ENCODE assay signal across 16 cellular contexts in the genomic region with DNA sequence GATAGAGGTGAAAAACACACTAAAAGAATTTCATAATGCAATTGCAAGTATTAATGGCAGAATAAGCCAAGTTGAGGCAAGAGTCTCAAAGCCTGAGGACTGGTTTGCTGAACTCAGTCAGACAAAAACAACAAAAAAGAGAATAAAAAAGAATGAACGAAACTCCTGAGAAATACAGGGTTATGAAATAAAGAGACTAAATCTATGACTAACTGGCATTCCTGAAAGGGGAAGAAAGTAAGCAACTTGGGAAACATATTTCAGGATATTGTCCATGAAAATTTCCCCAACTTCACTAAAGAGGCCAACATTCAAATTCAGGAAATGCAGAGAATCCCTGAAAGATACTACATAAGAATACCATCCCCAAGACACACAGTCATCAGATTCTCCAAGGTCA. TPM values are rescaled to one million over a fixed set of nuclear protein-coding genes. Genes with fewer than 3 reads are reported as not detected.
DNase-seq lines count a peak whose midpoint lies in the region; ATAC-seq and TF ChIP-seq lines count a peak whose summit lies in the region.
"Had no signal": no experiment of that assay in that cellular context is flagged by ENCODE, and none has a peak within 500 bp of the region (broad histone marks: within the 10 kb centered on the region; RNA-seq: fewer than 3 reads in every experiment).

No MANE protein-coding gene starts in this region.

- TF ChIP-seq EP300 in stomach (IDR thresholded peaks at IDR 0.05), result no peak

- DNase-seq in GM23248 (peak; percentile 62), mammary epithelial cell (peak; percentile 9), fibroblast of the aortic adventitia (ENCODE audit: low read depth) (peak; percentile 45), stomach (no peak), mesothelial cell of epicardium (ENCODE audit: low spot score in 2 of 2, unreplicated experiment in 2 of 2) (no peak), SK-N-DZ (ENCODE audit: low spot score) (no peak), left lobe of liver (ENCODE audit: low spot score) (no peak)
- DNase-seq: C1 segment of cervical spinal cord, GOT3, MM.1S, NCI-H1105, NCI-H1694 treated with DMSO at 0.1 percent for 48 hours, NCI-H345, NCI-H69, PC-3 had no signal

- H3K79me2 ChIP-seq in GM23248 (ENCODE audit: insufficient read depth) (peaks cover 100% of the 10 kb centered on the region), mammary epithelial cell (ENCODE audit: insufficient read depth, low read length) (peaks cover 56% of the 10 kb centered on the region)

- H3K27ac Mint-ChIP-seq in mesothelial cell of epicardium, result no peak overlapping the region

- WGBS in GM23248 (ENCODE audit: low coverage in 1 of 2, low lambda C conversion rate in 2 of 2, missing lambda C conversion rate in 2 of 2), 2 experiments, result 11 to 20% methylated on average over 1 of the region's 1 CpG
- 100% methylated on average over 1 of the region's 1 CpG for WGBS in mammary epithelial cell (ENCODE audit: low coverage, missing lambda C conversion rate)
- WGBS in stomach, 5 donors, result 89 to 100% (median 92%) methylated on average over 1 of the region's 1 CpG

- in situ Hi-C loops in GM23248 (cut with MboI) (no loop called here), mammary epithelial cell (cut with MboI; ENCODE audit: low sequenced_read_pairs in 2 of 2) (no loop called here)

- H3K4me1 ChIP-seq in GM23248 (ENCODE audit: insufficient read depth), result peaks cover 47% of the 10 kb centered on the region
- H3K4me1 ChIP-seq in mammary epithelial cell (ENCODE audit: insufficient read depth, low read length), result no peaks in the 10 kb centered on the region
- H3K4me1 ChIP-seq in stomach, result peaks cover 18 to 76% (median 46%) of the 10 kb centered on the region in 4 donors

- H3K27me3 ChIP-seq in GM23248 (replicated peaks; ENCODE audit: insufficient read depth), result no peaks in the 10 kb centered on the region
- H3K27me3 ChIP-seq in mammary epithelial cell (ENCODE audit: insufficient read depth, low read length), result no peaks in the 10 kb centered on the region
- H3K27me3 ChIP-seq in stomach, result no peaks in the 10 kb centered on the region

- BruUV-seq in mammary epithelial cell (replicated peaks; lab: Mats Ljungman, UMichigan), result no TSS peak

- peak overlapping the region; percentile 56 for H3K4me2 ChIP-seq in GM23248 (ENCODE audit: unreplicated experiment)
- H3K4me2 ChIP-seq in mammary epithelial cell (ENCODE audit: insufficient read depth, low read depth, low read length), result no peak overlapping the region
- H3K4me2 ChIP-seq: KMS-11 had no signal

- H3K9ac ChIP-seq in GM23248 (peak overlapping the region; percentile 28; the same call in 1 of the 2 replicates), mammary epithelial cell (ENCODE audit: insufficient read depth, low read length) (no peak overlapping the region)
- H3K9ac ChIP-seq: KMS-11 had no signal

- no peaks in the 10 kb centered on the region for H3K36me3 Mint-ChIP-seq in mesothelial cell of epicardium

- peaks cover 9% of the 10 kb centered on the region for H3K4me1 Mint-ChIP-seq in mesothelial cell of epicardium

- no peaks in the 10 kb centered on the region for H3K27me3 Mint-ChIP-seq in mesothelial cell of epicardium (ENCODE audit: low read depth)

- H3K4me3 Mint-ChIP-seq in mesothelial cell of epicardium, result no peak overlapping the region

- intact Hi-C loops in mammary epithelial cell (cut with micrococcal nuclease), result no loop called here
- intact Hi-C loops in stomach (cut with DNase I; ENCODE audit: low total_unique reads), result no loop called here

- H3K9me2 ChIP-seq in GM23248 (ENCODE audit: insufficient read depth), result no peaks in the 10 kb centered on the region

- TF ChIP-seq POLR2A in stomach (IDR thresholded peaks at IDR 0.05), result no peak

- dilution Hi-C loops in mammary epithelial cell (cut with HindIII; ENCODE audit: low sequenced_read_pairs), result no loop called here

- H4K20me1 ChIP-seq in GM23248 (ENCODE audit: insufficient read depth), result peaks cover 58% of the 10 kb centered on the region; the same call in 1 of the 2 replicates
- H4K20me1 ChIP-seq in mammary epithelial cell (ENCODE audit: insufficient read depth, low read length), result no peaks in the 10 kb centered on the region

- H2AFZ ChIP-seq in GM23248 (no peak overlapping the region), mammary epithelial cell (ENCODE audit: low read depth, low read length) (no peak overlapping the region)

- H3K9me3 Mint-ChIP-seq in mesothelial cell of epicardium, result no peaks in the 10 kb centered on the region

- H3K27ac ChIP-seq in GM23248 (peak overlapping the region; percentile 63), mammary epithelial cell (ENCODE audit: insufficient read depth, low read depth, low read length) (no peak overlapping the region), stomach (no peak overlapping the region)
- H3K27ac ChIP-seq: KMS-11 had no signal

- H3K4me3 ChIP-seq in GM23248 (0 out of 2 replicates have a peak overlapping the region, but pooled peaks have one; percentile 9), mammary epithelial cell (replicated peaks in 1 of 3; ENCODE audit: insufficient read depth in 1 of 3, low read depth in 2 of 3, low read length in 3 of 3) (no peak overlapping the region), fibroblast of the aortic adventitia (ENCODE audit: low read depth, low read length) (no peak overlapping the region), stomach (no peak overlapping the region)

- H3F3A ChIP-seq in GM23248 (ENCODE audit: insufficient read depth), result peaks cover 23% of the 10 kb centered on the region

- ATAC-seq in left lobe of liver, result no peak
- ATAC-seq: PC-3 had no signal

- no peak for TF ChIP-seq CTCF in mammary epithelial cell (conservative IDR thresholded peaks at IDR 0.05 in 1 of 2, IDR thresholded peaks at IDR 0.05 in 1 of 2; ENCODE audit: extremely low read depth in 1 of 2, insufficient read depth in 1 of 2, low read depth in 1 of 2, low read length in 2 of 2)
- no peak for TF ChIP-seq CTCF in fibroblast of the aortic adventitia (IDR thresholded peaks at IDR 0.05; ENCODE audit: insufficient read depth, low read length)
- no peak for TF ChIP-seq CTCF in stomach (IDR thresholded peaks at IDR 0.05)
- no peak for TF ChIP-seq CTCF in mesothelial cell of epicardium (IDR thresholded peaks at IDR 0.05; ENCODE audit: unreplicated experiment)

- H3K9me3 ChIP-seq in GM23248 (ENCODE audit: low read depth) (no peaks in the 10 kb centered on the region), mammary epithelial cell (replicated peaks; ENCODE audit: insufficient read depth, low read length) (no peaks in the 10 kb centered on the region), stomach (no peaks in the 10 kb centered on the region)

- H3K36me3 ChIP-seq in GM23248 (ENCODE audit: low read depth) (no peaks in the 10 kb centered on the region), mammary epithelial cell (ENCODE audit: insufficient read depth, low read length) (no peaks in the 10 kb centered on the region), stomach (no peaks in the 10 kb centered on the region)

- CTCF ChIA-PET in mammary epithelial cell (lab: Charles Lee; ENCODE audit: low non-redundant PET), result no interaction called here

RNA-seq across cellular contexts. Expression of a gene that starts 47.8 kb away (rescaled TPM):
- total RNA-seq in GM23248 (2014; rRNA removed; shearing (Covaris generic)), result 73.9 and 85.8 TPM in 2 replicates
- polyA plus RNA-seq in GM23248 (2016; fragmentation: Nextera tagmentation; extraction: Ambion mirVana), result 95.6 and 99.3 TPM in 2 replicates
- 10 to 100 TPM; 11.4 to 19.0 TPM for total RNA-seq in mammary epithelial cell
- 5.2 TPM for polyA plus RNA-seq in mammary epithelial cell
- polyA minus RNA-seq in mammary epithelial cell, result 1.2 TPM
- total RNA-seq in fibroblast of the aortic adventitia (ENCODE audit: low replicate concordance), result 21.1 and 57.7 TPM in 2 replicates
- total RNA-seq in stomach, result 100 to 1,000 TPM in 1 of 5 donors, 10 to 100 TPM in 4; 24.3 to 115 (median 45.5) TPM
- 100 to 1,000 TPM in 1 of 3 donors, 10 to 100 TPM in 2; 21.5 to 100 (median 39.0) TPM for polyA plus RNA-seq in stomach
- total RNA-seq in mesothelial cell of epicardium, result 22.7 to 23.6 TPM (median 23.3 TPM) in 3 replicates
- polyA plus RNA-seq in SK-N-DZ (2014; cell fraction: cytosol; rRNA removed), result 8.7 and 11.0 TPM in 2 replicates
- polyA plus RNA-seq in SK-N-DZ (2014; cell fraction: nucleus; rRNA removed), result 6.1 and 7.5 TPM in 2 replicates
- total RNA-seq in left lobe of liver, result 21.8 TPM

Comparison
In these comparisons a context has a peak if more than half of its experiments do, and no peak if none do; other contexts are left out.
1. DNase-seq: peak in GM23248 (single experiment), mammary epithelial cell (single experiment) and fibroblast of the aortic adventitia (single experiment); none in stomach (single experiment), mesothelial cell of epicardium (0 of 2), SK-N-DZ (single experiment) and left lobe of liver (single experiment).